In the genomic region with DNA sequence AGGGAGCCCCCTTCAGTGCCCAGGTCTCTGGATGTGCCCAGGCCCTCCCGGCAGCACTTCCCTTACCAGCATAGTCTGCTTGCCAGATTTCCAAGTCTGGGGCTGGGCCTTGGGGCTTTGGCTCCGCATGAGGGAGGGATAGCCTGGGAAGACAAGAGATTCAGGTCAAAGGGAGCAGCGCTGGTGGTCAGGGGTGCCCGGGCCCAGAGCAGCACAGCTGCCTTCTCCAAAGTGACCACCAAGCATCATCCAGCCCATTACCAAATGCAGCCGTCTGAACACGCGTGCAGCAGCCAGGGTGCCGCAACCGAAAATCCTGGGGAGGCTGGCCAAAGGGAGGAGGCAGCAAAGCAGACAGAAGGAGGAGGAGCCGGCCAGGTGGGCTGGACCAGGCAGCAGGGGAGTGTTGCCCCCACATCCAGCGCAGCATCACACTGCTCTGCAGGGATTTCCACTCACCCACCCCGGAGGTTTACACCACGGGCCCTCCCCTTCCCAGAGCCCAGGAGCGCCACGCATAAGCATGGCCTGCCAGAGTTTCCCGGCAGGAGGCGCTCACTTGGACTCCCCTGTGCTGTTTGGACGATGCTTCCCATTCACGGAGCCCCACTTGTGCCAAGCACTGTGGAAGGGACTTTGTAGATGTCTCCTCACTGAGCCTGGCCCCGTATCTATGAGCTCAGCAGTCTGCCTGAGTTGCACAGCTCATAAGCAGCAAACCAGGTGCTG, we compare ENCODE assay signal across 20 cellular contexts. TPM values are rescaled to one million over a fixed set of nuclear protein-coding genes. Genes with fewer than 3 reads are reported as not detected.
DNase-seq lines count a peak whose midpoint lies in the region; ATAC-seq and TF ChIP-seq lines count a peak whose summit lies in the region.
"Had no signal": no experiment of that assay in that cellular context is flagged by ENCODE, and none has a peak within 500 bp of the region (broad histone marks: within the 10 kb centered on the region; RNA-seq: fewer than 3 reads in every experiment).

No MANE protein-coding gene starts in this region.

- in situ Hi-C loops in astrocyte of the spinal cord (cut with HindIII; ENCODE audit: low sequenced_read_pairs): no loop called here

- no peak overlapping the region for H3K18ac ChIP-seq in H9 (ENCODE audit: insufficient read length, low read depth, low read length)

- no peak overlapping the region for H4K5ac ChIP-seq in H9 (ENCODE audit: insufficient read length, low read depth, low read length)

- H2BK120ac ChIP-seq in H9 (ENCODE audit: low read depth, low read length, poor library complexity, severe bottlenecking): no peak overlapping the region

- no peak overlapping the region for H3K4me2 ChIP-seq in H9 (ENCODE audit: insufficient read depth, insufficient read length, low read length)

- no peaks in the 10 kb centered on the region; a peak in 1 of 7 replicates for H3K36me3 Mint-ChIP-seq in H9 (ENCODE audit: insufficient read depth in 1 of 3, low read depth in 3 of 3)
- H3K36me3 Mint-ChIP-seq: activated naive CD4-positive, alpha-beta T cell treated with anti-CD3 and anti-CD28 coated beads, Interleukin-2, amount 50 U/mL, for 24 hours; CD8-positive, alpha-beta T cell had no signal

- H3K27me3 ChIP-seq in AG04450 (ENCODE audit: control insufficient read depth, insufficient read depth, low read length): peaks cover 17% of the 10 kb centered on the region
- no peaks in the 10 kb centered on the region for H3K27me3 ChIP-seq in H9 (ENCODE audit: insufficient read depth, low read length)
- H3K27me3 ChIP-seq in foreskin keratinocyte: no peaks in the 10 kb centered on the region
- H3K27me3 ChIP-seq in SJCRH30: no peaks in the 10 kb centered on the region
- H3K27me3 ChIP-seq: uterus had no signal

- H4K8ac ChIP-seq in H9 (replicated peaks; ENCODE audit: insufficient read length, low read depth, low read length): no peak overlapping the region

- no peak overlapping the region for H3K4ac ChIP-seq in H9 (ENCODE audit: low read depth, low read length)

- H4K91ac ChIP-seq in H9 (ENCODE audit: insufficient read length, low read depth, low read length): no peak overlapping the region

- H3K4me3 ChIP-seq in AG04450 (ENCODE audit: low read depth, low read length) (no peak overlapping the region), astrocyte of the spinal cord (ENCODE audit: low read depth, low read length) (no peak overlapping the region), SJCRH30 (no peak overlapping the region)
- H3K4me3 ChIP-seq: uterus had no signal

- no peak overlapping the region for H3T11ph ChIP-seq in H9 (ENCODE audit: low read length)

- H2BK12ac ChIP-seq in H9 (ENCODE audit: insufficient read length, low read depth, low read length): no peak overlapping the region

- H3K4me3 Mint-ChIP-seq in H9: no peak overlapping the region
- H3K4me3 Mint-ChIP-seq: activated CD8-positive, alpha-beta T cell treated with anti-CD3 and anti-CD28 coated beads, Interleukin-2, amount 10 ng/mL, durations not matched to agents 7 days and 5 days; activated naive CD4-positive, alpha-beta T cell treated with anti-CD3 and anti-CD28 coated beads, Interleukin-2, amount 50 U/mL, for 24 hours; CD8-positive, alpha-beta T cell; dendritic cell treated with granulocyte-macrophage colony-stimulating factor and Interleukin-4, amounts not matched to agents 40 ng/mL and 50 ng/mL, for 4 days; T-helper 1 cell treated with Interleukin-12 subunit alpha and Interleukin-12 subunit beta and Interleukin-4 antibody, amounts not matched to agents 30 μg/mL and 1 μg/mL, for 36 hours had no signal

- H3K27me3 Mint-ChIP-seq in H9 (ENCODE audit: low read depth): peaks cover 47% of the 10 kb centered on the region

- CTCF ChIA-PET in AG04450 (lab: Charles Lee): interaction anchor here (1.0 kb wide), 1 partner anchor 185 kb away, joined by 3 read pairs; no protein-coding TSS in a partner anchor

- no peak overlapping the region for H2AFZ ChIP-seq in H9 (ENCODE audit: low read length)

- H2AK5ac ChIP-seq in H9 (ENCODE audit: insufficient read length, low read length): no peak overlapping the region

- DNase-seq in AG04450 (ENCODE audit: low read depth, low spot score) (no peak), H9 (no peak), astrocyte of the spinal cord (ENCODE audit: low read depth, low spot score) (no peak), foreskin keratinocyte (no peak), cerebellum (ENCODE audit: low spot score) (no peak), SJCRH30 (no peak)
- no peak for DNase-seq in activated T-cell treated with anti-CD3 and anti-CD28 coated beads, Interleukin-2, amount 50 U/mL, for 1 hour
- no peak for DNase-seq in activated naive CD4-positive, alpha-beta T cell (lab: John Stamatoyannopoulos, UW)
- DNase-seq: activated CD4-positive, CD25-positive, alpha-beta regulatory T cell; activated CD8-positive, alpha-beta T cell treated with anti-CD3 and anti-CD28 coated beads, Interleukin-2, amount 10 ng/mL, durations not matched to agents 7 days and 5 days; activated T-cell treated with anti-CD3 and anti-CD28 coated beads, Interleukin-2, amount 50 U/mL, for 48 hours; CD8-positive, alpha-beta T cell; NCI-H1417; NCI-H69; uterus had no signal

- H3K36me3 ChIP-seq in SJCRH30: no peaks in the 10 kb centered on the region
- H3K36me3 ChIP-seq: uterus had no signal

- H3K79me2 ChIP-seq in H9 (ENCODE audit: insufficient read depth, low read length): no peaks in the 10 kb centered on the region

- no peak overlapping the region for H3K27ac Mint-ChIP-seq in H9
- H3K27ac Mint-ChIP-seq: activated CD8-positive, alpha-beta T cell treated with anti-CD3 and anti-CD28 coated beads, Interleukin-2, amount 10 ng/mL, durations not matched to agents 7 days and 5 days; activated naive CD4-positive, alpha-beta T cell treated with anti-CD3 and anti-CD28 coated beads, Interleukin-2, amount 50 U/mL, for 24 hours; CD8-positive, alpha-beta T cell; dendritic cell treated with granulocyte-macrophage colony-stimulating factor and Interleukin-4, amounts not matched to agents 40 ng/mL and 50 ng/mL, for 4 days; T-helper 1 cell treated with Interleukin-12 subunit alpha and Interleukin-12 subunit beta and Interleukin-4 antibody, amounts not matched to agents 30 μg/mL and 1 μg/mL, for 36 hours had no signal

- no peak overlapping the region for H3K27ac ChIP-seq in AG04450 (ENCODE audit: low read depth, low read length)
- no peak overlapping the region for H3K27ac ChIP-seq in H9 (ENCODE audit: insufficient read length, low read depth, low read length)
- no peak overlapping the region for H3K27ac ChIP-seq in foreskin keratinocyte
- H3K27ac ChIP-seq in SJCRH30: no peak overlapping the region
- H3K27ac ChIP-seq: uterus had no signal

- no peak overlapping the region for H3K23ac ChIP-seq in H9 (ENCODE audit: insufficient read length, low read depth, low read length)

- TF ChIP-seq CTCF in AG04450 (IDR thresholded peaks at IDR 0.05; ENCODE audit: low read depth, low read length) (peak; percentile 16; the same call in 1 of the 2 replicates), H9 (conservative IDR thresholded peaks at IDR 0.05) (peak; percentile 45), astrocyte of the spinal cord (IDR thresholded peaks at IDR 0.05; ENCODE audit: low read depth, low read length) (peak; percentile 16), foreskin keratinocyte (conservative IDR thresholded peaks at IDR 0.05) (peak; percentile 57)

- no peak overlapping the region for H2BK15ac ChIP-seq in H9 (ENCODE audit: low read depth, low read length)

- no peaks in the 10 kb centered on the region for H3K9me3 ChIP-seq in AG04450 (ENCODE audit: control insufficient read depth, insufficient read depth, low read length)
- H3K9me3 ChIP-seq in H9 (ENCODE audit: control insufficient read depth, low read depth, low read length): no peaks in the 10 kb centered on the region
- no peaks in the 10 kb centered on the region for H3K9me3 ChIP-seq in SJCRH30 (replicated peaks)
- H3K9me3 ChIP-seq: uterus had no signal

- no peaks in the 10 kb centered on the region for H4K20me1 ChIP-seq in H9 (ENCODE audit: control insufficient read depth, insufficient read depth, insufficient read length)

- ATAC-seq in foreskin keratinocyte: peak; percentile 33
- ATAC-seq: activated CD8-positive, alpha-beta T cell treated with anti-CD3 and anti-CD28 coated beads, Interleukin-2, amount 10 ng/mL, durations not matched to agents 7 days and 5 days; CD8-positive, alpha-beta T cell had no signal

- H3K23me2 ChIP-seq in H9 (ENCODE audit: insufficient read length, low read depth, low read length, poor library complexity, severe bottlenecking): no peaks in the 10 kb centered on the region

- no peak overlapping the region for H3K56ac ChIP-seq in H9 (ENCODE audit: insufficient read length, low read depth, low read length)

- POLR2A ChIA-PET in AG04450 (lab: Yijun Ruan, JAX): no interaction called here

- H3K9me3 Mint-ChIP-seq in H9: no peaks in the 10 kb centered on the region; a peak in 2 of 5 replicates
- H3K9me3 Mint-ChIP-seq: activated naive CD4-positive, alpha-beta T cell treated with anti-CD3 and anti-CD28 coated beads, Interleukin-2, amount 50 U/mL, for 24 hours; CD8-positive, alpha-beta T cell; dendritic cell treated with granulocyte-macrophage colony-stimulating factor and Interleukin-4, amounts not matched to agents 40 ng/mL and 50 ng/mL, for 4 days; T-helper 1 cell treated with Interleukin-12 subunit alpha and Interleukin-12 subunit beta and Interleukin-4 antibody, amounts not matched to agents 30 μg/mL and 1 μg/mL, for 36 hours had no signal

- no CpG with 5 or more reads among the region's 20 CpGs for WGBS in H9 (ENCODE audit: extremely low coverage, insufficient read length, low lambda C conversion rate)

- H3K79me1 ChIP-seq in H9 (ENCODE audit: insufficient read depth, low read depth, low read length, poor library complexity, severe bottlenecking): no peaks in the 10 kb centered on the region

- no peak overlapping the region for H3K9ac ChIP-seq in H9 (ENCODE audit: extremely low read depth, insufficient read length, low read length)

- H3K14ac ChIP-seq in H9 (ENCODE audit: insufficient read depth, low read length): no peak overlapping the region

- H2BK20ac ChIP-seq in H9 (ENCODE audit: low read depth, low read length, poor library complexity, severe bottlenecking): no peak overlapping the region

- H3K4me1 ChIP-seq in H9 (ENCODE audit: insufficient read depth, low read length): no peaks in the 10 kb centered on the region
- H3K4me1 ChIP-seq in foreskin keratinocyte: no peaks in the 10 kb centered on the region
- H3K4me1 ChIP-seq in SJCRH30: no peaks in the 10 kb centered on the region
- H3K4me1 ChIP-seq: uterus had no signal

- H3K4me1 Mint-ChIP-seq in H9: peaks cover 5 to 13% of the 10 kb centered on the region in 2 experiments
- H3K4me1 Mint-ChIP-seq: activated naive CD4-positive, alpha-beta T cell treated with anti-CD3 and anti-CD28 coated beads, Interleukin-2, amount 50 U/mL, for 24 hours had no signal

- no peak overlapping the region for H2BK5ac ChIP-seq in H9 (ENCODE audit: insufficient read length, low read length)

RNA-seq across cellular contexts. Expression of gene TRIM29, which starts 22.5 kb away (rescaled TPM):
- polyA plus RNA-seq in AG04450 (2011; rRNA removed) (0.07 TPM in 1 of 2 replicates, not detected in the other), foreskin keratinocyte (211 and 233 TPM in 2 replicates)
- polyA minus RNA-seq in AG04450 (2011; rRNA and poly(A)+ RNA removed): not detected in 2 replicates
- total RNA-seq in H9 (2021) (not detected in 2 replicates), foreskin keratinocyte (177 and 190 TPM in 2 replicates), cerebellum (0.64 TPM)
- total RNA-seq in SJCRH30 (2014; rRNA removed; shearing (Covaris generic)): not detected in 2 replicates
- total RNA-seq: activated CD8-positive, alpha-beta T cell treated with anti-CD3 and anti-CD28 coated beads, Interleukin-2, amount 10 ng/mL, durations not matched to agents 7 days and 5 days; CD8-positive, alpha-beta T cell; endothelial cell of umbilical vein; OCI-LY7 had no signal
- polyA plus RNA-seq: endothelial cell of umbilical vein had no signal

Comparison
In these comparisons a context has a peak if more than half of its experiments do, and no peak if none do; other contexts are left out.
1. RNA of gene TRIM29, which starts 22.5 kb away (total RNA-seq): 177 to 190 TPM in foreskin keratinocyte; 0.64 TPM in cerebellum (single experiment), not detected in H9 and not detected in SJCRH30; every median in the first group is over 100 times any median in the second.
2. Peak in every context shown above with its lines, with median percentiles within 50 percentile points of each other: CTCF ChIP-seq.